In genomic region chr17:13287226-13287625, GRCh38 we compare ENCODE assay signal across 25 cellular contexts.
DNase-seq lines count a peak whose midpoint lies in the region; ATAC-seq, FAIRE-seq and TF ChIP-seq lines count a peak whose summit lies in the region.
"Had no signal": no experiment of that assay in that cellular context is flagged by ENCODE, and none has a peak within 500 bp of the region (broad histone marks: within the 10 kb centered on the region; RNA-seq: fewer than 3 reads in every experiment).

No MANE protein-coding gene starts in this region.

- peaks cover 8% of the 10 kb centered on the region for H3K9me3 Mint-ChIP-seq in endodermal cell
- H3K9me3 Mint-ChIP-seq: CD4-positive, alpha-beta T cell; CD8-positive, alpha-beta T cell had no signal

- FAIRE-seq in D721Med (lab: Jason Lieb, UNC): no peak
- FAIRE-seq: A549, GM12878, GM12892, GM18507 had no signal

- WGBS in endodermal cell (ENCODE audit: insufficient coverage in 1 of 2, insufficient read length in 1 of 2), 2 experiments: 92 to 96% methylated on average over 6 of the region's 6 CpGs

- no peaks in the 10 kb centered on the region for H3K36me3 ChIP-seq in endodermal cell (ENCODE audit: control insufficient read depth, insufficient read depth, low read length)
- H3K36me3 ChIP-seq: BLaER1 treated with 17β-estradiol and CSF1 and Interleukin-3, amounts not matched to agents 10 nM and 100 nM had no signal

- H3K4me3 ChIP-seq in LNCaP clone FGC (ENCODE audit: low read depth, low read length): no peak overlapping the region
- peak overlapping the region; percentile 26 for H3K4me3 ChIP-seq in endodermal cell (ENCODE audit: low read length)
- H3K4me3 ChIP-seq: A549; BLaER1 treated with 17β-estradiol and CSF1 and Interleukin-3, amounts not matched to agents 10 nM and 100 nM; GM12878 had no signal

- no peak for TF ChIP-seq CTCF in LNCaP clone FGC (IDR thresholded peaks at IDR 0.05; ENCODE audit: control insufficient read depth, extremely low read depth, insufficient read depth)
- no peak for TF ChIP-seq CTCF in endodermal cell (conservative IDR thresholded peaks at IDR 0.05)
- TF ChIP-seq CTCF in D721Med (IDR thresholded peaks at IDR 0.05; ENCODE audit: insufficient read depth, missing control alignments): no peak

- DNase-seq in DMS153 (lab: John Stamatoyannopoulos, UW) (peak; percentile 3), DMS153 treated with DMSO at 0.1 percent for 48 hours (lab: John Stamatoyannopoulos, UW; ENCODE audit: unreplicated experiment) (no peak), LNCaP clone FGC (ENCODE audit: low read depth) (peak; percentile 69), endodermal cell (no peak), D721Med (ENCODE audit: insufficient read length, low spot score) (no peak)
- DNase-seq: AML-193; Caco-2; Calu3; CD4-positive, alpha-beta T cell; CD8-positive, alpha-beta T cell; DMS 273 treated with DMSO at 0.1 percent for 48 hours; DMS53; DMS79; DND-41; EL; GDM1 had no signal

- no peak overlapping the region for H3K27ac Mint-ChIP-seq in endodermal cell
- H3K27ac Mint-ChIP-seq: B cell; CD4-positive, alpha-beta T cell; CD8-positive, alpha-beta T cell had no signal

- H3K9ac ChIP-seq in endodermal cell (ENCODE audit: extremely low read depth, low read length, poor library complexity, severe bottlenecking): no peak overlapping the region
- H3K9ac ChIP-seq: BLaER1 treated with 17β-estradiol and CSF1 and Interleukin-3, amounts not matched to agents 10 nM and 100 nM had no signal

- ATAC-seq in HG03457 (IDR thresholded peaks at IDR 0.05; ENCODE audit: unreplicated experiment): no peak
- ATAC-seq: A549; CD8-positive, alpha-beta T cell; GM12878 had no signal

- H3K27me3 ChIP-seq in endodermal cell (ENCODE audit: control insufficient read depth, insufficient read depth, low read length, poor library complexity, severe bottlenecking): no peaks in the 10 kb centered on the region
- H3K27me3 ChIP-seq: BLaER1 treated with 17β-estradiol and CSF1 and Interleukin-3, amounts not matched to agents 10 nM and 100 nM had no signal

- no peaks in the 10 kb centered on the region for H3K27me3 Mint-ChIP-seq in endodermal cell (ENCODE audit: insufficient read depth)
- H3K27me3 Mint-ChIP-seq: B cell; CD4-positive, alpha-beta T cell had no signal

- no peak overlapping the region for H3K27ac ChIP-seq in endodermal cell (ENCODE audit: low read depth, low read length)
- H3K27ac ChIP-seq: 22Rv1; A549; BLaER1 treated with 17β-estradiol and CSF1 and Interleukin-3, amounts not matched to agents 10 nM and 100 nM; C4-2B had no signal

- no peak overlapping the region for H3K4me3 Mint-ChIP-seq in endodermal cell
- H3K4me3 Mint-ChIP-seq: B cell; CD4-positive, alpha-beta T cell; CD8-positive, alpha-beta T cell had no signal

- peaks cover 25% of the 10 kb centered on the region for H3K9me3 ChIP-seq in endodermal cell (ENCODE audit: control insufficient read depth, low read length)
- H3K9me3 ChIP-seq: A549; BLaER1 treated with 17β-estradiol and CSF1 and Interleukin-3, amounts not matched to agents 10 nM and 100 nM; Caco-2 had no signal

- peaks cover 12% of the 10 kb centered on the region for H3K4me1 Mint-ChIP-seq in endodermal cell
- H3K4me1 Mint-ChIP-seq: B cell had no signal

- no peaks in the 10 kb centered on the region for H3K36me3 Mint-ChIP-seq in endodermal cell (ENCODE audit: low read depth)
- H3K36me3 Mint-ChIP-seq: CD8-positive, alpha-beta T cell had no signal

- H3K4me1 ChIP-seq in endodermal cell (ENCODE audit: control insufficient read depth, insufficient read depth, low read length): peaks cover 12% of the 10 kb centered on the region
- H3K4me1 ChIP-seq: A549; BLaER1 treated with 17β-estradiol and CSF1 and Interleukin-3, amounts not matched to agents 10 nM and 100 nM; Caco-2 had no signal

Comparison
In these comparisons a context has a peak if more than half of its experiments do, and no peak if none do; other contexts are left out.
1. DNase-seq: peak in DMS153 (single experiment) and LNCaP clone FGC (single experiment); none in DMS153 treated with DMSO at 0.1 percent for 48 hours (single experiment), endodermal cell (single experiment) and D721Med (single experiment).